7 cellular contexts compared by ENCODE assay signal in genomic region chr12:7798750-7799308, GRCh38. TPM values are rescaled to one million over a fixed set of nuclear protein-coding genes. Genes with fewer than 3 reads are reported as not detected.
"Had no signal": no experiment of that assay in that cellular context is flagged by ENCODE, and none has a peak within 500 bp of the region (broad histone marks: within the 10 kb centered on the region; RNA-seq: fewer than 3 reads in every experiment).

No MANE protein-coding gene starts in this region.

RNA-seq across cellular contexts. Expression of gene NANOG, which starts 9.6 kb away (rescaled TPM):
- total RNA-seq: activated CD8-positive, alpha-beta T cell treated with anti-CD3 and anti-CD28 coated beads, Interleukin-2, amount 10 ng/mL, durations not matched to agents 7 days and 5 days; activated naive CD8-positive, alpha-beta T cell treated with anti-CD3 and anti-CD28 coated beads, Interleukin-2, amount 10 ng/mL, durations not matched to agents 7 days and 5 days; MCF 10A; PC-9; SK-MEL-5 had no signal

RNA-seq across cellular contexts. Expression of gene NANOGNB, which starts 33.8 kb away (rescaled TPM):
- total RNA-seq: activated CD8-positive, alpha-beta T cell treated with anti-CD3 and anti-CD28 coated beads, Interleukin-2, amount 10 ng/mL, durations not matched to agents 7 days and 5 days; activated naive CD8-positive, alpha-beta T cell treated with anti-CD3 and anti-CD28 coated beads, Interleukin-2, amount 10 ng/mL, durations not matched to agents 7 days and 5 days; adrenal gland; breast epithelium; MCF 10A; PC-9; SK-MEL-5 had no signal
- polyA plus RNA-seq: adrenal gland had no signal

RNA-seq across cellular contexts. Expression of gene CLEC4C, which starts 51.7 kb away (rescaled TPM):
- total RNA-seq: activated CD8-positive, alpha-beta T cell treated with anti-CD3 and anti-CD28 coated beads, Interleukin-2, amount 10 ng/mL, durations not matched to agents 7 days and 5 days; activated naive CD8-positive, alpha-beta T cell treated with anti-CD3 and anti-CD28 coated beads, Interleukin-2, amount 10 ng/mL, durations not matched to agents 7 days and 5 days; adrenal gland; breast epithelium; MCF 10A; PC-9; SK-MEL-5 had no signal
- polyA plus RNA-seq: adrenal gland had no signal
